In genomic region chr17:31321481-31321880, GRCh38 we compare ENCODE assay signal across 8 cellular contexts. TPM values are rescaled to one million over a fixed set of nuclear protein-coding genes. Genes with fewer than 3 reads are reported as not detected.
A peak's percentile ranks its signal among the peaks of the same experiment; 100 is the strongest.
DNase-seq lines count a peak whose midpoint lies in the region; ATAC-seq and TF ChIP-seq lines count a peak whose summit lies in the region.

A gene with protein sequence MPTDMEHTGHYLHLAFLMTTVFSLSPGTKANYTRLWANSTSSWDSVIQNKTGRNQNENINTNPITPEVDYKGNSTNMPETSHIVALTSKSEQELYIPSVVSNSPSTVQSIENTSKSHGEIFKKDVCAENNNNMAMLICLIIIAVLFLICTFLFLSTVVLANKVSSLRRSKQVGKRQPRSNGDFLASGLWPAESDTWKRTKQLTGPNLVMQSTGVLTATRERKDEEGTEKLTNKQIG (minus strand): TSS chr17:31321622. CDS start chr17:31319013, 2,609 bp downstream.

- H3K27me3 ChIP-seq in CD4-positive, alpha-beta T cell (ENCODE audit: control insufficient read depth, insufficient read depth, low read length): no peaks in the 10 kb centered on the region
- H3K27me3 ChIP-seq in H9 (ENCODE audit: insufficient read depth, low read length): no peaks in the 10 kb centered on the region

- no peak within 1 kb of the TSS for H2BK20ac ChIP-seq in H9 (ENCODE audit: low read depth, low read length, poor library complexity, severe bottlenecking)

- POLR2A ChIA-PET in CD4-positive, alpha-beta T cell (lab: Charles Lee): interaction anchor here (0.8 to 9.3 kb wide), 4 partner anchors 12 to 57 kb away, joined by 3 to 157 read pairs (median 4); partner anchors contain the start of gene EVI2B

- H3K23me2 ChIP-seq in H9 (ENCODE audit: insufficient read length, low read depth, low read length, poor library complexity, severe bottlenecking): no peaks in the 10 kb centered on the region

- no peak within 1 kb of the TSS for H3K56ac ChIP-seq in H9 (ENCODE audit: insufficient read length, low read depth, low read length)

- no peak for TF ChIP-seq CTCF in CD4-positive, alpha-beta T cell (IDR thresholded peaks at IDR 0.05)
- TF ChIP-seq CTCF in H9 (conservative IDR thresholded peaks at IDR 0.05): no peak

- no peaks in the 10 kb centered on the region for H3K79me1 ChIP-seq in H9 (ENCODE audit: insufficient read depth, low read depth, low read length, poor library complexity, severe bottlenecking)

- no peaks in the 10 kb centered on the region for H3K4me1 ChIP-seq in H9 (ENCODE audit: insufficient read depth, low read length)

- H3K14ac ChIP-seq in H9 (ENCODE audit: insufficient read depth, low read length): no peak within 1 kb of the TSS

- peaks cover 40% of the 10 kb centered on the region for H3K36me3 Mint-ChIP-seq in CD4-positive, alpha-beta T cell (ENCODE audit: low read depth)
- peaks cover 41% of the 10 kb centered on the region for H3K36me3 Mint-ChIP-seq in stimulated activated effector memory CD8-positive, alpha-beta T cell treated with anti-CD3 and anti-CD28 coated beads, Interleukin-12 subunit alpha, Interleukin-12 subunit beta, amount 100 ng/mL, for 72 hours
- peaks cover 0 to 8% (median 0%) of the 10 kb centered on the region in 3 experiments; a peak in 2 of 7 replicates for H3K36me3 Mint-ChIP-seq in H9 (ENCODE audit: insufficient read depth in 1 of 3, low read depth in 3 of 3)

- no peaks in the 10 kb centered on the region for H4K20me1 ChIP-seq in H9 (ENCODE audit: control insufficient read depth, insufficient read depth, insufficient read length)

- H3K18ac ChIP-seq in H9 (ENCODE audit: insufficient read length, low read depth, low read length): no peak within 1 kb of the TSS

- no peaks in the 10 kb centered on the region for H3K9me3 ChIP-seq in CD4-positive, alpha-beta T cell (ENCODE audit: control insufficient read depth, low read length)
- no peaks in the 10 kb centered on the region for H3K9me3 ChIP-seq in H9 (ENCODE audit: control insufficient read depth, low read depth, low read length)

- no peak within 1 kb of the TSS for H3K23ac ChIP-seq in H9 (ENCODE audit: insufficient read length, low read depth, low read length)

- H3K4ac ChIP-seq in H9 (ENCODE audit: low read depth, low read length): no peak within 1 kb of the TSS

- H2BK12ac ChIP-seq in H9 (ENCODE audit: insufficient read length, low read depth, low read length): no peak within 1 kb of the TSS

- H3K4me3 Mint-ChIP-seq in CD4-positive, alpha-beta T cell: peak within 1 kb of the TSS; percentile 91
- peak within 1 kb of the TSS; percentile 70 for H3K4me3 Mint-ChIP-seq in stimulated activated effector memory CD8-positive, alpha-beta T cell treated with anti-CD3 and anti-CD28 coated beads, Interleukin-12 subunit alpha, Interleukin-12 subunit beta, amount 100 ng/mL, for 72 hours
- H3K4me3 Mint-ChIP-seq in H9: no peak within 1 kb of the TSS

- peak within 1 kb of the TSS; percentile 93 for H3K27ac Mint-ChIP-seq in CD4-positive, alpha-beta T cell
- H3K27ac Mint-ChIP-seq in stimulated activated effector memory CD8-positive, alpha-beta T cell treated with anti-CD3 and anti-CD28 coated beads, Interleukin-12 subunit alpha, Interleukin-12 subunit beta, amount 100 ng/mL, for 72 hours: peak within 1 kb of the TSS; percentile 88
- no peak within 1 kb of the TSS for H3K27ac Mint-ChIP-seq in H9

- no peak within 1 kb of the TSS for H4K5ac ChIP-seq in H9 (ENCODE audit: insufficient read length, low read depth, low read length)

- DNase-seq in CD4-positive, alpha-beta T cell: peak; percentile 52 to 86 (median 58)
- peak; percentile 80 for DNase-seq in HS-5 (ENCODE audit: low read depth)
- peak in 41 of 61 donors; percentile 1 to 71 (median 23) for DNase-seq in caudate nucleus (lab: John Stamatoyannopoulos, UW)
- peak; percentile 72 for DNase-seq in middle frontal gyrus (ENCODE audit: extremely low spot score, low spot score)
- peak; percentile 30 to 79 for DNase-seq in stimulated activated effector memory CD8-positive, alpha-beta T cell treated with anti-CD3 and anti-CD28 coated beads, Interleukin-12 subunit alpha, Interleukin-12 subunit beta, amount 100 ng/mL, for 72 hours (ENCODE audit: low spot score in 2 of 2)
- no peak for DNase-seq in H9

- no peaks in the 10 kb centered on the region for H3K27me3 Mint-ChIP-seq in CD4-positive, alpha-beta T cell
- H3K27me3 Mint-ChIP-seq in H9 (ENCODE audit: low read depth): no peaks in the 10 kb centered on the region

- intact Hi-C loops in CD4-positive, alpha-beta T cell (cut with DNase I, micrococcal nuclease): loop anchor here (1.0 to 10.0 kb wide), 5 partner anchors 10 to 57 kb away; no protein-coding TSS in a partner anchor

- H3K4me2 ChIP-seq in H9 (ENCODE audit: insufficient read depth, insufficient read length, low read length): no peak within 1 kb of the TSS

- H2BK120ac ChIP-seq in H9 (ENCODE audit: low read depth, low read length, poor library complexity, severe bottlenecking): no peak within 1 kb of the TSS

- WGBS in H9 (ENCODE audit: extremely low coverage, insufficient read length, low lambda C conversion rate): no CpG with 5 or more reads among the region's 3 CpGs

- H4K91ac ChIP-seq in H9 (ENCODE audit: insufficient read length, low read depth, low read length): no peak within 1 kb of the TSS

- peak within 1 kb of the TSS; percentile 87 for H3K27ac ChIP-seq in CD4-positive, alpha-beta T cell (ENCODE audit: low read depth, low read length)
- H3K27ac ChIP-seq in caudate nucleus (ENCODE audit: low read depth, low read length) (peak within 1 kb of the TSS; percentile 82), H9 (ENCODE audit: insufficient read length, low read depth, low read length) (no peak within 1 kb of the TSS)

- no peak within 1 kb of the TSS for H2AK5ac ChIP-seq in H9 (ENCODE audit: insufficient read length, low read length)

- H3K4me1 Mint-ChIP-seq in CD4-positive, alpha-beta T cell (ENCODE audit: low read depth): peaks cover 45% of the 10 kb centered on the region
- peaks cover 28% of the 10 kb centered on the region for H3K4me1 Mint-ChIP-seq in stimulated activated effector memory CD8-positive, alpha-beta T cell treated with anti-CD3 and anti-CD28 coated beads, Interleukin-12 subunit alpha, Interleukin-12 subunit beta, amount 100 ng/mL, for 72 hours
- peaks cover 5 to 8% of the 10 kb centered on the region in 2 experiments for H3K4me1 Mint-ChIP-seq in H9

- no peaks in the 10 kb centered on the region for H3K9me3 Mint-ChIP-seq in CD4-positive, alpha-beta T cell
- H3K9me3 Mint-ChIP-seq in stimulated activated effector memory CD8-positive, alpha-beta T cell treated with anti-CD3 and anti-CD28 coated beads, Interleukin-12 subunit alpha, Interleukin-12 subunit beta, amount 100 ng/mL, for 72 hours: no peaks in the 10 kb centered on the region
- no peaks in the 10 kb centered on the region for H3K9me3 Mint-ChIP-seq in H9

- ATAC-seq in CD4-positive, alpha-beta T cell (ENCODE audit: poor library complexity): peak; percentile 85
- ATAC-seq in activated CD4-positive, CD25-positive, alpha-beta regulatory T cell treated with anti-CD3 and anti-CD28 coated beads, Interleukin-2, amount 50 U/mL, for 24 hours: peak; percentile 85 to 88
- peak; percentile 94 for ATAC-seq in stimulated activated effector memory CD8-positive, alpha-beta T cell treated with anti-CD3 and anti-CD28 coated beads, Interleukin-12 subunit alpha, Interleukin-12 subunit beta, amount 100 ng/mL, for 72 hours
- ATAC-seq in HG03565 (IDR thresholded peaks at IDR 0.05; ENCODE audit: unreplicated experiment): no peak

- no peak within 1 kb of the TSS for H4K8ac ChIP-seq in H9 (replicated peaks; ENCODE audit: insufficient read length, low read depth, low read length)

- no peak within 1 kb of the TSS for H2BK15ac ChIP-seq in H9 (ENCODE audit: low read depth, low read length)

- no peak within 1 kb of the TSS for H3K9ac ChIP-seq in H9 (ENCODE audit: extremely low read depth, insufficient read length, low read length)

- H3K79me2 ChIP-seq in H9 (ENCODE audit: insufficient read depth, low read length): no peaks in the 10 kb centered on the region

- H2AFZ ChIP-seq in H9 (ENCODE audit: low read length): no peak within 1 kb of the TSS

- no peak within 1 kb of the TSS for H3T11ph ChIP-seq in H9 (ENCODE audit: low read length)

- no peak within 1 kb of the TSS for H2BK5ac ChIP-seq in H9 (ENCODE audit: insufficient read length, low read length)

- CTCF ChIA-PET in CD4-positive, alpha-beta T cell (lab: Charles Lee): interaction anchor here (0.7 to 1.5 kb wide), 4 partner anchors 10 to 52 kb away, joined by 3 to 6 read pairs (median 3); no protein-coding TSS in a partner anchor

RNA-seq across cellular contexts. Expression of the gene that starts here (rescaled TPM):
- total RNA-seq in CD4-positive, alpha-beta T cell: 10 to 100 TPM; 37.8 to 38.4 TPM
- total RNA-seq in H9 (2021): not detected in 2 replicates

Comparison
In these comparisons a context has a peak if more than half of its experiments do, and no peak if none do; other contexts are left out.
1. RNA of the gene that starts here (total RNA-seq): 37.8 to 38.4 TPM in CD4-positive, alpha-beta T cell; not detected in H9; every median in the first group is over 10 times any median in the second.
2. H3K27ac Mint-ChIP-seq: peak in CD4-positive, alpha-beta T cell (single experiment) and stimulated activated effector memory CD8-positive, alpha-beta T cell treated with anti-CD3 and anti-CD28 coated beads, Interleukin-12 subunit alpha, Interleukin-12 subunit beta, amount 100 ng/mL, for 72 hours (single experiment); none in H9 (0 of 3).
3. H3K4me3 Mint-ChIP-seq: peak in CD4-positive, alpha-beta T cell (single experiment) and stimulated activated effector memory CD8-positive, alpha-beta T cell treated with anti-CD3 and anti-CD28 coated beads, Interleukin-12 subunit alpha, Interleukin-12 subunit beta, amount 100 ng/mL, for 72 hours (single experiment); none in H9 (0 of 2).